ENCODE assay signal across 21 cellular contexts in the genomic region with DNA sequence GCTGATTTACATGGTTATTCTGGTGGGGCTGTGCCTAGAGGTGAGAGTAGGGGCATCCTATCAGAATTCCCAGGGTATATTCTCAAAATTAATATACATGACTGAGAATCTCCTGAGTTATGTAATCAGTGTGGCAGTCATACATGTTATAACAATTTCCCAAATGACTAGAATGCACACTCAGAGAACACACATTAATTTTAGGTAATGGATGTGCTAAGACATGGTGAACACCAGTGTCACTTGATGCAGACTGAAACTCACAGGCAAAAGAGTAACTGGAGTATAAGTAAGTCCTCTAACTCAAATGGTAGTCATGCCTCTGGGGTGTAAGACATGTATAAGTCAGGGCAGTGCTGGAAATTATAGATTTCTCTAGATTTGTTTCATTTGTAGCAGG.
DNase-seq lines count a peak whose midpoint lies in the region; ATAC-seq and TF ChIP-seq lines count a peak whose summit lies in the region.
"Had no signal": no experiment of that assay in that cellular context is flagged by ENCODE, and none has a peak within 500 bp of the region (broad histone marks: within the 10 kb centered on the region; RNA-seq: fewer than 3 reads in every experiment).

No MANE protein-coding gene starts in this region.

- no peaks in the 10 kb centered on the region for H3K79me2 ChIP-seq in GM23248 (ENCODE audit: insufficient read depth)
- no peaks in the 10 kb centered on the region for H3K79me2 ChIP-seq in fibroblast of lung (ENCODE audit: control insufficient read depth, insufficient read depth, low read length)
- H3K79me2 ChIP-seq: parathyroid adenoma had no signal

- in situ Hi-C loops in GM23248 (cut with MboI) = loop anchor here (25.0 kb wide), 1 partner anchor 989 kb away; no protein-coding TSS in a partner anchor
- in situ Hi-C loops in transverse colon (cut with MboI; ENCODE audit: low pct_ligation_motif_present in 1 of 4, low pct_unique_long_range_greater_than_20kb in 1 of 4, low sequenced_read_pairs in 3 of 4) = no loop called here
- in situ Hi-C loops in GM13976 (cut with MboI; ENCODE audit: low sequenced_read_pairs, unreplicated experiment) = no loop called here

- H2AFZ ChIP-seq in GM23248 (peak overlapping the region; percentile 32), fibroblast of lung (ENCODE audit: low read length) (no peak overlapping the region)
- H2AFZ ChIP-seq: parathyroid adenoma had no signal

- TF ChIP-seq EP300 in tibial nerve (IDR thresholded peaks at IDR 0.05) (no peak), transverse colon (IDR thresholded peaks at IDR 0.05; ENCODE audit: low read depth) (no peak)

- H3K9ac ChIP-seq in GM23248 (peak overlapping the region; percentile 44; the same call in 1 of the 2 replicates), fibroblast of lung (ENCODE audit: insufficient read depth, low read length) (no peak overlapping the region)
- H3K9ac ChIP-seq: parathyroid adenoma had no signal

- TF ChIP-seq CTCF in fibroblast of lung (conservative IDR thresholded peaks at IDR 0.05 in 1 of 2, IDR thresholded peaks at IDR 0.05 in 1 of 2; ENCODE audit: low read depth in 1 of 2, low read length in 2 of 2) (no peak), tibial nerve (IDR thresholded peaks at IDR 0.05) (no peak), transverse colon (IDR thresholded peaks at IDR 0.05) (no peak), GM13976 (IDR thresholded peaks at IDR 0.05; ENCODE audit: borderline replicate concordance, control extremely low read depth, extremely low read depth, insufficient read depth, missing control alignments) (no peak)

- H3K4me3 ChIP-seq in GM23248 (no peak overlapping the region), SJSA1 (no peak overlapping the region), fibroblast of lung (replicated peaks in 1 of 4; ENCODE audit: control extremely low read depth in 1 of 4, insufficient read depth in 1 of 4, low read depth in 3 of 4, low read length in 4 of 4) (no peak overlapping the region), tibial nerve (no peak overlapping the region), transverse colon (no peak overlapping the region)
- H3K4me3 ChIP-seq: dorsolateral prefrontal cortex, upper lobe of right lung had no signal

- no peaks in the 10 kb centered on the region for H3K9me3 ChIP-seq in GM23248 (ENCODE audit: low read depth)
- H3K9me3 ChIP-seq in SJSA1 (replicated peaks) = no peaks in the 10 kb centered on the region
- no peaks in the 10 kb centered on the region for H3K9me3 ChIP-seq in fibroblast of lung (ENCODE audit: control insufficient read depth, insufficient read depth, low read depth, low read length)
- H3K9me3 ChIP-seq in tibial nerve = no peaks in the 10 kb centered on the region
- H3K9me3 ChIP-seq in transverse colon = no peaks in the 10 kb centered on the region
- H3K9me3 ChIP-seq: Caco-2, upper lobe of right lung had no signal

- DNase-seq in GM23248 = peak; percentile 17
- peak in 1 of 2 experiments; percentile 10 for DNase-seq in SJSA1 (ENCODE audit: low read depth in 1 of 2, low spot score in 2 of 2)
- DNase-seq in fibroblast of lung (ENCODE audit: low read depth in 2 of 2) = no peak
- no peak for DNase-seq in tibial nerve (ENCODE audit: low spot score in 2 of 2)
- DNase-seq in transverse colon = no peak
- DNase-seq in GM13976 (ENCODE audit: low spot score) = no peak
- DNase-seq: activated CD4-positive, alpha-beta T cell treated with anti-CD3 and anti-CD28 coated beads, Interleukin-2, amount 50 U/mL, for 4 hours; activated naive CD4-positive, alpha-beta T cell; Caco-2; central memory CD4-positive, alpha-beta T cell; dorsolateral prefrontal cortex; naive thymus-derived CD8-positive, alpha-beta T cell; NCI-H1417 treated with DMSO at 0.1 percent for 48 hours; NCI-H510A treated with DMSO at 0.1 percent for 48 hours; SHP77; stimulated activated CD4-positive, alpha-beta T cell treated with anti-CD3 and anti-CD28 coated beads, Interleukin-2, amount 100 ng/mL, for 24 hours; stimulated activated naive CD8-positive, alpha-beta T cell treated with anti-CD3 and anti-CD28 coated beads, Interleukin-15, Interleukin-2, amounts not matched to agents 100 U/mL and 50 U/mL, for 24 hours; upper lobe of right lung had no signal

- H3K9me2 ChIP-seq in GM23248 (ENCODE audit: insufficient read depth) = no peaks in the 10 kb centered on the region

- TF ChIP-seq POLR2A in tibial nerve (IDR thresholded peaks at IDR 0.05) (no peak), transverse colon (IDR thresholded peaks at IDR 0.05) (no peak)

- H3F3A ChIP-seq in GM23248 (ENCODE audit: insufficient read depth) = peaks cover 33% of the 10 kb centered on the region

- H3K36me3 Mint-ChIP-seq in stimulated activated memory B cell treated with anti-CD40 and anti-IgM and Interleukin-4, amounts not matched to agents 10 μg/mL and 1 μg/mL and 100 μg/mL, for 72 hours = no peaks in the 10 kb centered on the region
- H3K36me3 Mint-ChIP-seq: naive thymus-derived CD8-positive, alpha-beta T cell had no signal

- H3K4me3 Mint-ChIP-seq in stimulated activated memory B cell treated with anti-CD40 and anti-IgM and Interleukin-4, amounts not matched to agents 10 μg/mL and 1 μg/mL and 100 μg/mL, for 72 hours = no peak overlapping the region
- H3K4me3 Mint-ChIP-seq: B cell; naive thymus-derived CD8-positive, alpha-beta T cell had no signal

- peak; percentile 8 for ATAC-seq in stimulated activated memory B cell treated with anti-CD40 and anti-IgM and Interleukin-4, amounts not matched to agents 10 μg/mL and 1 μg/mL and 100 μg/mL, for 72 hours
- ATAC-seq: naive thymus-derived CD8-positive, alpha-beta T cell; stimulated activated naive CD8-positive, alpha-beta T cell treated with anti-CD3 and anti-CD28 coated beads, Interleukin-15, Interleukin-2, amounts not matched to agents 100 U/mL and 50 U/mL, for 24 hours; upper lobe of right lung had no signal

- H3K9me3 Mint-ChIP-seq in stimulated activated memory B cell treated with anti-CD40 and anti-IgM and Interleukin-4, amounts not matched to agents 10 μg/mL and 1 μg/mL and 100 μg/mL, for 72 hours = no peaks in the 10 kb centered on the region
- H3K9me3 Mint-ChIP-seq: naive thymus-derived CD8-positive, alpha-beta T cell had no signal

- H3K36me3 ChIP-seq in GM23248 (ENCODE audit: low read depth) (no peaks in the 10 kb centered on the region), SJSA1 (no peaks in the 10 kb centered on the region), fibroblast of lung (ENCODE audit: control insufficient read depth, insufficient read depth, low read length) (no peaks in the 10 kb centered on the region), tibial nerve (no peaks in the 10 kb centered on the region), transverse colon (no peaks in the 10 kb centered on the region)
- H3K36me3 ChIP-seq: upper lobe of right lung had no signal

- H3K4me1 Mint-ChIP-seq in stimulated activated memory B cell treated with anti-CD40 and anti-IgM and Interleukin-4, amounts not matched to agents 10 μg/mL and 1 μg/mL and 100 μg/mL, for 72 hours = no peaks in the 10 kb centered on the region
- H3K4me1 Mint-ChIP-seq: B cell; naive thymus-derived CD8-positive, alpha-beta T cell had no signal

- H3K27me3 ChIP-seq in GM23248 (replicated peaks; ENCODE audit: insufficient read depth) (no peaks in the 10 kb centered on the region), SJSA1 (replicated peaks) (no peaks in the 10 kb centered on the region), fibroblast of lung (ENCODE audit: control insufficient read depth, insufficient read depth, low read length) (no peaks in the 10 kb centered on the region), tibial nerve (no peaks in the 10 kb centered on the region), transverse colon (no peaks in the 10 kb centered on the region)
- H3K27me3 ChIP-seq: dorsolateral prefrontal cortex, upper lobe of right lung had no signal

- no peaks in the 10 kb centered on the region for H3K27me3 Mint-ChIP-seq in stimulated activated memory B cell treated with anti-CD40 and anti-IgM and Interleukin-4, amounts not matched to agents 10 μg/mL and 1 μg/mL and 100 μg/mL, for 72 hours
- H3K27me3 Mint-ChIP-seq: B cell had no signal

- H3K4me1 ChIP-seq in GM23248 (ENCODE audit: insufficient read depth) (peaks cover 26% of the 10 kb centered on the region), SJSA1 (replicated peaks) (peaks cover 27% of the 10 kb centered on the region), fibroblast of lung (ENCODE audit: control insufficient read depth, extremely low read depth, insufficient read depth, low read length) (peaks cover 4% of the 10 kb centered on the region), tibial nerve (peaks cover 0 to 16% (median 0%) of the 10 kb centered on the region in 4 donors), transverse colon (no peaks in the 10 kb centered on the region)
- H3K4me1 ChIP-seq: Caco-2, parathyroid adenoma, upper lobe of right lung had no signal

- intact Hi-C loops in transverse colon (cut with DNase I; ENCODE audit: low total_unique reads) = no loop called here

- no peak overlapping the region for H3K27ac Mint-ChIP-seq in stimulated activated memory B cell treated with anti-CD40 and anti-IgM and Interleukin-4, amounts not matched to agents 10 μg/mL and 1 μg/mL and 100 μg/mL, for 72 hours
- H3K27ac Mint-ChIP-seq: B cell; naive thymus-derived CD8-positive, alpha-beta T cell had no signal

- H3K27ac ChIP-seq in GM23248 (peak overlapping the region; percentile 86), SJSA1 (peak overlapping the region; percentile 83), fibroblast of lung (ENCODE audit: insufficient read depth, low read length) (peak overlapping the region; percentile 58), tibial nerve (no peak overlapping the region), transverse colon (no peak overlapping the region)
- H3K27ac ChIP-seq: dorsolateral prefrontal cortex, parathyroid adenoma, upper lobe of right lung had no signal

- H3K4me2 ChIP-seq in GM23248 (ENCODE audit: unreplicated experiment) (peak overlapping the region; percentile 11), fibroblast of lung (ENCODE audit: extremely low read depth, insufficient read depth, low read length) (no peak overlapping the region)

- H4K20me1 ChIP-seq in GM23248 (ENCODE audit: insufficient read depth) (no peaks in the 10 kb centered on the region), fibroblast of lung (ENCODE audit: control insufficient read depth, extremely low read depth, insufficient read depth, low read length) (no peaks in the 10 kb centered on the region)

Comparison
In these comparisons a context has a peak if more than half of its experiments do, and no peak if none do; other contexts are left out.
1. H3K27ac ChIP-seq: peak in GM23248 (single experiment), SJSA1 (single experiment) and fibroblast of lung (single experiment); none in tibial nerve (0 of 4) and transverse colon (0 of 4).